8 cellular contexts compared by ENCODE assay signal in genomic region chr20:1225263-1225728, GRCh38. TPM values are rescaled to one million over a fixed set of nuclear protein-coding genes. Genes with fewer than 3 reads are reported as not detected.
DNase-seq lines count a peak whose midpoint lies in the region; ATAC-seq, FAIRE-seq and TF ChIP-seq lines count a peak whose summit lies in the region.

No MANE protein-coding gene starts in this region.

- H3K27me3 ChIP-seq in iPS-20b (ENCODE audit: insufficient read depth, low read length): peaks cover 51% of the 10 kb centered on the region
- peaks cover 11% of the 10 kb centered on the region for H3K27me3 ChIP-seq in thoracic aorta (replicated peaks; ENCODE audit: insufficient read depth)
- H3K27me3 ChIP-seq in Karpas-422 (ENCODE audit: low read length): no peaks in the 10 kb centered on the region

- no peak for DNase-seq in activated CD4-positive, alpha-beta T cell treated with anti-CD3 and anti-CD28 coated beads, Interleukin-2, amount 10 ng/mL, durations not matched to agents 7 days and 5 days
- no peak for DNase-seq in activated CD4-positive, alpha-beta T cell treated with anti-CD3 and anti-CD28 coated beads for 1 hour
- DNase-seq in activated CD8-positive, alpha-beta T cell treated with anti-CD3 and anti-CD28 coated beads for 36 hours: no peak
- no peak for DNase-seq in thoracic aorta (ENCODE audit: low spot score)
- no peak for DNase-seq in D721Med (ENCODE audit: insufficient read length, low spot score)
- no peak for DNase-seq in dermis blood vessel endothelial cell
- DNase-seq in Karpas-422: no peak

- H3K4me2 ChIP-seq in Karpas-422 (ENCODE audit: low read depth, low read length, poor library complexity, severe bottlenecking): no peak overlapping the region

- H3K36me3 Mint-ChIP-seq in activated CD4-positive, alpha-beta T cell treated with anti-CD3 and anti-CD28 coated beads, Interleukin-2, amount 10 ng/mL, durations not matched to agents 7 days and 5 days (ENCODE audit: low read depth): no peaks in the 10 kb centered on the region
- no peaks in the 10 kb centered on the region for H3K36me3 Mint-ChIP-seq in activated CD8-positive, alpha-beta T cell treated with anti-CD3 and anti-CD28 coated beads for 36 hours (ENCODE audit: low read depth)

- intact Hi-C loops in activated CD8-positive, alpha-beta T cell treated with anti-CD3 and anti-CD28 coated beads for 36 hours (cut with micrococcal nuclease): no loop called here

- H3K9ac ChIP-seq in iPS-20b (ENCODE audit: low read depth, low read length) (no peak overlapping the region; the same call in 1 of the 2 replicates), Karpas-422 (ENCODE audit: low read length) (no peak overlapping the region)

- H3K79me2 ChIP-seq in Karpas-422 (ENCODE audit: low read length): no peaks in the 10 kb centered on the region

- CTCF ChIA-PET in activated CD4-positive, alpha-beta T cell treated with anti-CD3 and anti-CD28 coated beads, Interleukin-2, amount 10 ng/mL, durations not matched to agents 7 days and 5 days (lab: Charles Lee): no interaction called here
- CTCF ChIA-PET in activated CD8-positive, alpha-beta T cell treated with anti-CD3 and anti-CD28 coated beads for 36 hours (lab: Charles Lee): interaction anchor here (1.9 kb wide), 1 partner anchor 12 kb away, joined by 9 read pairs; no protein-coding TSS in a partner anchor

- H3K4me3 Mint-ChIP-seq in activated CD4-positive, alpha-beta T cell treated with anti-CD3 and anti-CD28 coated beads, Interleukin-2, amount 10 ng/mL, durations not matched to agents 7 days and 5 days: peak overlapping the region; percentile 60
- peak overlapping the region; percentile 67 for H3K4me3 Mint-ChIP-seq in activated CD8-positive, alpha-beta T cell treated with anti-CD3 and anti-CD28 coated beads for 36 hours

- H3K27ac ChIP-seq in iPS-20b (ENCODE audit: low read length) (no peak overlapping the region), thoracic aorta (no peak overlapping the region), Karpas-422 (ENCODE audit: low read length) (no peak overlapping the region)

- no peak for TF ChIP-seq CTCF in activated CD8-positive, alpha-beta T cell treated with anti-CD3 and anti-CD28 coated beads for 36 hours (IDR thresholded peaks at IDR 0.05)
- no peak for TF ChIP-seq CTCF in thoracic aorta (IDR thresholded peaks at IDR 0.05)
- no peak for TF ChIP-seq CTCF in D721Med (IDR thresholded peaks at IDR 0.05; ENCODE audit: insufficient read depth, missing control alignments)

- H3K27me3 Mint-ChIP-seq in activated CD4-positive, alpha-beta T cell treated with anti-CD3 and anti-CD28 coated beads, Interleukin-2, amount 10 ng/mL, durations not matched to agents 7 days and 5 days: peaks cover 49% of the 10 kb centered on the region
- H3K27me3 Mint-ChIP-seq in activated CD8-positive, alpha-beta T cell treated with anti-CD3 and anti-CD28 coated beads for 36 hours: peaks cover 13% of the 10 kb centered on the region

- H4K20me1 ChIP-seq in Karpas-422 (ENCODE audit: insufficient read depth, low read depth, low read length): no peaks in the 10 kb centered on the region

- peaks cover 19% of the 10 kb centered on the region for H3K4me1 Mint-ChIP-seq in activated CD4-positive, alpha-beta T cell treated with anti-CD3 and anti-CD28 coated beads, Interleukin-2, amount 10 ng/mL, durations not matched to agents 7 days and 5 days
- H3K4me1 Mint-ChIP-seq in activated CD8-positive, alpha-beta T cell treated with anti-CD3 and anti-CD28 coated beads for 36 hours (ENCODE audit: low read depth): no peaks in the 10 kb centered on the region

- H3K27ac Mint-ChIP-seq in activated CD4-positive, alpha-beta T cell treated with anti-CD3 and anti-CD28 coated beads, Interleukin-2, amount 10 ng/mL, durations not matched to agents 7 days and 5 days: no peak overlapping the region
- H3K27ac Mint-ChIP-seq in activated CD8-positive, alpha-beta T cell treated with anti-CD3 and anti-CD28 coated beads for 36 hours: no peak overlapping the region

- FAIRE-seq in D721Med (lab: Jason Lieb, UNC): no peak

- ATAC-seq in activated CD8-positive, alpha-beta T cell treated with anti-CD3 and anti-CD28 coated beads for 36 hours: no peak
- ATAC-seq in thoracic aorta (ENCODE audit: insufficient number of reproducible peaks, low FRiP score, low read depth): no peak

- no peaks in the 10 kb centered on the region for H3K9me2 ChIP-seq in Karpas-422 (replicated peaks; ENCODE audit: insufficient read depth, low read length)

- no peak overlapping the region for H2AFZ ChIP-seq in Karpas-422 (ENCODE audit: low read length)

- POLR2A ChIA-PET in activated CD4-positive, alpha-beta T cell treated with anti-CD3 and anti-CD28 coated beads, Interleukin-2, amount 10 ng/mL, durations not matched to agents 7 days and 5 days (lab: Charles Lee): no interaction called here
- POLR2A ChIA-PET in activated CD8-positive, alpha-beta T cell treated with anti-CD3 and anti-CD28 coated beads for 36 hours (lab: Charles Lee): interaction anchor here (1.1 kb wide), 1 partner anchor 8 kb away, joined by 4 read pairs; no protein-coding TSS in a partner anchor

- no peaks in the 10 kb centered on the region for H3K4me1 ChIP-seq in iPS-20b (ENCODE audit: insufficient read depth, low read length)
- peaks cover 6 to 10% of the 10 kb centered on the region in 2 donors for H3K4me1 ChIP-seq in thoracic aorta (ENCODE audit: control insufficient read depth in 1 of 2, low read depth in 2 of 2)
- no peaks in the 10 kb centered on the region for H3K4me1 ChIP-seq in Karpas-422 (ENCODE audit: low read length)

- H3K9me3 ChIP-seq in iPS-20b (ENCODE audit: insufficient read depth, low read depth, low read length) (no peaks in the 10 kb centered on the region), thoracic aorta (no peaks in the 10 kb centered on the region), Karpas-422 (ENCODE audit: low read length) (no peaks in the 10 kb centered on the region)

- no peaks in the 10 kb centered on the region for H3K36me3 ChIP-seq in iPS-20b (ENCODE audit: insufficient read depth, low read depth, low read length)
- H3K36me3 ChIP-seq in thoracic aorta: no peaks in the 10 kb centered on the region
- H3K36me3 ChIP-seq in Karpas-422 (ENCODE audit: insufficient read depth, low read length): no peaks in the 10 kb centered on the region

- H3K4me3 ChIP-seq in iPS-20b (ENCODE audit: low read length) (peak overlapping the region; percentile 73), thoracic aorta (peak overlapping the region; percentile 62), Karpas-422 (ENCODE audit: low read length) (no peak overlapping the region)

- no peaks in the 10 kb centered on the region for H3K9me3 Mint-ChIP-seq in activated CD4-positive, alpha-beta T cell treated with anti-CD3 and anti-CD28 coated beads, Interleukin-2, amount 10 ng/mL, durations not matched to agents 7 days and 5 days
- H3K9me3 Mint-ChIP-seq in activated CD8-positive, alpha-beta T cell treated with anti-CD3 and anti-CD28 coated beads for 36 hours: peaks cover 5% of the 10 kb centered on the region

RNA-seq across cellular contexts. Expression of gene RAD21L1, which starts 0.5 kb away (rescaled TPM):
- under 1 TPM in 1 of 2 experiments, not detected in 1; 0.27 TPM for total RNA-seq in activated CD4-positive, alpha-beta T cell treated with anti-CD3 and anti-CD28 coated beads, Interleukin-2, amount 10 ng/mL, durations not matched to agents 7 days and 5 days
- total RNA-seq in activated CD8-positive, alpha-beta T cell treated with anti-CD3 and anti-CD28 coated beads for 36 hours: under 1 TPM; 0.18 to 0.25 TPM
- not detected for total RNA-seq in thoracic aorta
- not detected in 2 replicates for total RNA-seq in dermis blood vessel endothelial cell
- total RNA-seq in Karpas-422 (2014; rRNA removed; shearing (Covaris generic); ENCODE audit: low replicate concordance): not detected in 2 replicates

RNA-seq across cellular contexts. Expression of gene C20orf202, which starts 22.0 kb away (rescaled TPM):
- total RNA-seq in activated CD4-positive, alpha-beta T cell treated with anti-CD3 and anti-CD28 coated beads, Interleukin-2, amount 10 ng/mL, durations not matched to agents 7 days and 5 days: not detected
- total RNA-seq in activated CD8-positive, alpha-beta T cell treated with anti-CD3 and anti-CD28 coated beads for 36 hours: not detected
- total RNA-seq in thoracic aorta: 1 to 10 TPM in 1 of 2 donors, not detected in 1; 1.7 TPM
- not detected in 2 replicates for total RNA-seq in dermis blood vessel endothelial cell
- not detected in 2 replicates for total RNA-seq in Karpas-422 (2014; rRNA removed; shearing (Covaris generic); ENCODE audit: low replicate concordance)

RNA-seq across cellular contexts. Expression of gene TMEM74B, which starts 40.5 kb away (rescaled TPM):
- total RNA-seq in activated CD4-positive, alpha-beta T cell treated with anti-CD3 and anti-CD28 coated beads, Interleukin-2, amount 10 ng/mL, durations not matched to agents 7 days and 5 days: under 1 TPM in 1 of 2 experiments, not detected in 1; 0.10 TPM
- 1 to 10 TPM; 1.8 to 2.2 TPM for total RNA-seq in activated CD8-positive, alpha-beta T cell treated with anti-CD3 and anti-CD28 coated beads for 36 hours
- not detected for total RNA-seq in thoracic aorta
- 0.34 and 0.60 TPM in 2 replicates for total RNA-seq in dermis blood vessel endothelial cell
- total RNA-seq in Karpas-422 (2014; rRNA removed; shearing (Covaris generic); ENCODE audit: low replicate concordance): not detected in 2 replicates

RNA-seq across cellular contexts. Expression of gene SNPH, which starts 40.8 kb away (rescaled TPM):
- total RNA-seq in activated CD4-positive, alpha-beta T cell treated with anti-CD3 and anti-CD28 coated beads, Interleukin-2, amount 10 ng/mL, durations not matched to agents 7 days and 5 days: 1 to 10 TPM; 7.3 to 8.4 TPM
- total RNA-seq in activated CD8-positive, alpha-beta T cell treated with anti-CD3 and anti-CD28 coated beads for 36 hours: 1 to 10 TPM; 3.7 to 4.1 TPM
- total RNA-seq in thoracic aorta: 10 to 100 TPM; 13.4 to 14.6 TPM
- 6.2 and 6.3 TPM in 2 replicates for total RNA-seq in dermis blood vessel endothelial cell
- total RNA-seq in Karpas-422 (2014; rRNA removed; shearing (Covaris generic); ENCODE audit: low replicate concordance): 0.93 and 1.4 TPM in 2 replicates
